Comparison of ENCODE assay signal across 1 cellular context in genomic region chr10:79070611-79071534, GRCh38.
A peak's percentile ranks its signal among the peaks of the same experiment; 100 is the strongest.
TF ChIP-seq lines count a peak whose summit lies in the region.

No MANE protein-coding gene starts in this region.

TF ChIP-seq in HEK293, 187 proteins besides CTCF, POLR2A, EP300 and RAD21 (continued from another document and continues in another):
- TF ChIP-seq, protein P1, sequence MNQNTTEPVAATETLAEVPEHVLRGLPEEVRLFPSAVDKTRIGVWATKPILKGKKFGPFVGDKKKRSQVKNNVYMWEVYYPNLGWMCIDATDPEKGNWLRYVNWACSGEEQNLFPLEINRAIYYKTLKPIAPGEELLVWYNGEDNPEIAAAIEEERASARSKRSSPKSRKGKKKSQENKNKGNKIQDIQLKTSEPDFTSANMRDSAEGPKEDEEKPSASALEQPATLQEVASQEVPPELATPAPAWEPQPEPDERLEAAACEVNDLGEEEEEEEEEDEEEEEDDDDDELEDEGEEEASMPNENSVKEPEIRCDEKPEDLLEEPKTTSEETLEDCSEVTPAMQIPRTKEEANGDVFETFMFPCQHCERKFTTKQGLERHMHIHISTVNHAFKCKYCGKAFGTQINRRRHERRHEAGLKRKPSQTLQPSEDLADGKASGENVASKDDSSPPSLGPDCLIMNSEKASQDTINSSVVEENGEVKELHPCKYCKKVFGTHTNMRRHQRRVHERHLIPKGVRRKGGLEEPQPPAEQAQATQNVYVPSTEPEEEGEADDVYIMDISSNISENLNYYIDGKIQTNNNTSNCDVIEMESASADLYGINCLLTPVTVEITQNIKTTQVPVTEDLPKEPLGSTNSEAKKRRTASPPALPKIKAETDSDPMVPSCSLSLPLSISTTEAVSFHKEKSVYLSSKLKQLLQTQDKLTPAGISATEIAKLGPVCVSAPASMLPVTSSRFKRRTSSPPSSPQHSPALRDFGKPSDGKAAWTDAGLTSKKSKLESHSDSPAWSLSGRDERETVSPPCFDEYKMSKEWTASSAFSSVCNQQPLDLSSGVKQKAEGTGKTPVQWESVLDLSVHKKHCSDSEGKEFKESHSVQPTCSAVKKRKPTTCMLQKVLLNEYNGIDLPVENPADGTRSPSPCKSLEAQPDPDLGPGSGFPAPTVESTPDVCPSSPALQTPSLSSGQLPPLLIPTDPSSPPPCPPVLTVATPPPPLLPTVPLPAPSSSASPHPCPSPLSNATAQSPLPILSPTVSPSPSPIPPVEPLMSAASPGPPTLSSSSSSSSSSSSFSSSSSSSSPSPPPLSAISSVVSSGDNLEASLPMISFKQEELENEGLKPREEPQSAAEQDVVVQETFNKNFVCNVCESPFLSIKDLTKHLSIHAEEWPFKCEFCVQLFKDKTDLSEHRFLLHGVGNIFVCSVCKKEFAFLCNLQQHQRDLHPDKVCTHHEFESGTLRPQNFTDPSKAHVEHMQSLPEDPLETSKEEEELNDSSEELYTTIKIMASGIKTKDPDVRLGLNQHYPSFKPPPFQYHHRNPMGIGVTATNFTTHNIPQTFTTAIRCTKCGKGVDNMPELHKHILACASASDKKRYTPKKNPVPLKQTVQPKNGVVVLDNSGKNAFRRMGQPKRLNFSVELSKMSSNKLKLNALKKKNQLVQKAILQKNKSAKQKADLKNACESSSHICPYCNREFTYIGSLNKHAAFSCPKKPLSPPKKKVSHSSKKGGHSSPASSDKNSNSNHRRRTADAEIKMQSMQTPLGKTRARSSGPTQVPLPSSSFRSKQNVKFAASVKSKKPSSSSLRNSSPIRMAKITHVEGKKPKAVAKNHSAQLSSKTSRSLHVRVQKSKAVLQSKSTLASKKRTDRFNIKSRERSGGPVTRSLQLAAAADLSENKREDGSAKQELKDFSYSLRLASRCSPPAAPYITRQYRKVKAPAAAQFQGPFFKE (tag by site-specific recombination; IDR thresholded peaks at IDR 0.05; ENCODE audit: borderline replicate concordance) = no peak
- TF ChIP-seq ZNF394 (tag by site-specific recombination; IDR thresholded peaks at IDR 0.05; ENCODE audit: borderline replicate concordance) (peak; percentile 34; the same call in 1 of the 2 replicates), ZNF140 (tag by site-specific recombination; IDR thresholded peaks at IDR 0.05) (no peak), ZNF24 (tag by site-specific recombination; IDR thresholded peaks at IDR 0.05) (no peak), KLF8 (tag by site-specific recombination; IDR thresholded peaks at IDR 0.05) (no peak), SP7 (tag by site-specific recombination; IDR thresholded peaks at IDR 0.05) (peak; percentile 56; the same call in 1 of the 2 replicates), YY2 (tag by site-specific recombination; IDR thresholded peaks at IDR 0.05) (no peak), KLF1 (tag by site-specific recombination; IDR thresholded peaks at IDR 0.05) (no peak; the same call in 1 of the 2 replicates), ZNF202 (tag by site-specific recombination; IDR thresholded peaks at IDR 0.05; ENCODE audit: borderline replicate concordance) (no peak), ZBTB10 (tag by site-specific recombination; IDR thresholded peaks at IDR 0.05) (no peak), ZNF366 (tag by site-specific recombination; conservative IDR thresholded peaks at IDR 0.05) (no peak), ZBTB17 (tag by site-specific recombination; IDR thresholded peaks at IDR 0.05) (0 out of 2 replicates have a peak, but pooled peaks have one; percentile 29), ZNF654 (tag by site-specific recombination; IDR thresholded peaks at IDR 0.05; ENCODE audit: low read depth) (no peak), ZNF510 (tag by site-specific recombination; IDR thresholded peaks at IDR 0.05; ENCODE audit: insufficient replicate concordance) (no peak), ZNF121 (tag by site-specific recombination; IDR thresholded peaks at IDR 0.05) (no peak), ZNF660 (tag by site-specific recombination; IDR thresholded peaks at IDR 0.05) (no peak), SETDB1 (IDR thresholded peaks at IDR 0.05; ENCODE audit: insufficient read length, low read length) (no peak), ZNF398 (tag by site-specific recombination; IDR thresholded peaks at IDR 0.05) (peak; percentile 89), ZNF658 (tag by site-specific recombination; IDR thresholded peaks at IDR 0.05) (no peak), ZEB2 (tag by site-specific recombination; IDR thresholded peaks at IDR 0.05) (peak; percentile 60; the same call in 1 of the 2 replicates), ZNF114 (tag by site-specific recombination; IDR thresholded peaks at IDR 0.05) (no peak), SALL2 (tag by site-specific recombination; IDR thresholded peaks at IDR 0.05; ENCODE audit: borderline replicate concordance) (no peak), ZNF175 (tag by site-specific recombination; IDR thresholded peaks at IDR 0.05) (no peak), MZF1 (tag by site-specific recombination; IDR thresholded peaks at IDR 0.05; ENCODE audit: borderline replicate concordance) (no peak), ZNF426 (tag by site-specific recombination; IDR thresholded peaks at IDR 0.05) (no peak), ZNF639 (tag by site-specific recombination; IDR thresholded peaks at IDR 0.05) (no peak), ZNF146 (tag by site-specific recombination; IDR thresholded peaks at IDR 0.05) (no peak), KLF9 (tag by site-specific recombination; IDR thresholded peaks at IDR 0.05; ENCODE audit: low read depth) (no peak), ZNF335 (tag by site-specific recombination; conservative IDR thresholded peaks at IDR 0.05) (peak; percentile 63), ZNF10 (tag by site-specific recombination; IDR thresholded peaks at IDR 0.05) (no peak), TRIM28 (IDR thresholded peaks at IDR 0.05; ENCODE audit: borderline replicate concordance, low read length) (no peak), ZNF157 (tag by site-specific recombination; IDR thresholded peaks at IDR 0.05) (no peak), REPIN1 (tag by site-specific recombination; IDR thresholded peaks at IDR 0.05; ENCODE audit: low read depth) (no peak), ZNF248 (tag by site-specific recombination; IDR thresholded peaks at IDR 0.05) (no peak), ZNF169 (tag by site-specific recombination; IDR thresholded peaks at IDR 0.05) (no peak), ZNF404 (tag by site-specific recombination; IDR thresholded peaks at IDR 0.05) (no peak), HIC1 (tag by site-specific recombination; IDR thresholded peaks at IDR 0.05) (peak; percentile 65; the same call in 1 of the 2 replicates), SP2 (tag by site-specific recombination; IDR thresholded peaks at IDR 0.05) (peak; percentile 55)
- TF ChIP-seq, protein P2, sequence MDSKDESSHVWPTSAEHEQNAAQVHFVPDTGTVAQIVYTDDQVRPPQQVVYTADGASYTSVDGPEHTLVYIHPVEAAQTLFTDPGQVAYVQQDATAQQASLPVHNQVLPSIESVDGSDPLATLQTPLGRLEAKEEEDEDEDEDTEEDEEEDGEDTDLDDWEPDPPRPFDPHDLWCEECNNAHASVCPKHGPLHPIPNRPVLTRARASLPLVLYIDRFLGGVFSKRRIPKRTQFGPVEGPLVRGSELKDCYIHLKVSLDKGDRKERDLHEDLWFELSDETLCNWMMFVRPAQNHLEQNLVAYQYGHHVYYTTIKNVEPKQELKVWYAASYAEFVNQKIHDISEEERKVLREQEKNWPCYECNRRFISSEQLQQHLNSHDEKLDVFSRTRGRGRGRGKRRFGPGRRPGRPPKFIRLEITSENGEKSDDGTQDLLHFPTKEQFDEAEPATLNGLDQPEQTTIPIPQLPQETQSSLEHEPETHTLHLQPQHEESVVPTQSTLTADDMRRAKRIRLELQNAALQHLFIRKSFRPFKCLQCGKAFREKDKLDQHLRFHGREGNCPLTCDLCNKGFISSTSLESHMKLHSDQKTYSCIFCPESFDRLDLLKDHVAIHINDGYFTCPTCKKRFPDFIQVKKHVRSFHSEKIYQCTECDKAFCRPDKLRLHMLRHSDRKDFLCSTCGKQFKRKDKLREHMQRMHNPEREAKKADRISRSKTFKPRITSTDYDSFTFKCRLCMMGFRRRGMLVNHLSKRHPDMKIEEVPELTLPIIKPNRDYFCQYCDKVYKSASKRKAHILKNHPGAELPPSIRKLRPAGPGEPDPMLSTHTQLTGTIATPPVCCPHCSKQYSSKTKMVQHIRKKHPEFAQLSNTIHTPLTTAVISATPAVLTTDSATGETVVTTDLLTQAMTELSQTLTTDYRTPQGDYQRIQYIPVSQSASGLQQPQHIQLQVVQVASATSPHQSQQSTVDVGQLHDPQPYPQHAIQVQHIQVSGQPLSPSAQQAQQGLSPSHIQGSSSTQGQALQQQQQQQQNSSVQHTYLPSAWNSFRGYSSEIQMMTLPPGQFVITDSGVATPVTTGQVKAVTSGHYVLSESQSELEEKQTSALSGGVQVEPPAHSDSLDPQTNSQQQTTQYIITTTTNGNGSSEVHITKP (tag by site-specific recombination; IDR thresholded peaks at IDR 0.05) = peak; percentile 58
- TF ChIP-seq, protein P3, sequence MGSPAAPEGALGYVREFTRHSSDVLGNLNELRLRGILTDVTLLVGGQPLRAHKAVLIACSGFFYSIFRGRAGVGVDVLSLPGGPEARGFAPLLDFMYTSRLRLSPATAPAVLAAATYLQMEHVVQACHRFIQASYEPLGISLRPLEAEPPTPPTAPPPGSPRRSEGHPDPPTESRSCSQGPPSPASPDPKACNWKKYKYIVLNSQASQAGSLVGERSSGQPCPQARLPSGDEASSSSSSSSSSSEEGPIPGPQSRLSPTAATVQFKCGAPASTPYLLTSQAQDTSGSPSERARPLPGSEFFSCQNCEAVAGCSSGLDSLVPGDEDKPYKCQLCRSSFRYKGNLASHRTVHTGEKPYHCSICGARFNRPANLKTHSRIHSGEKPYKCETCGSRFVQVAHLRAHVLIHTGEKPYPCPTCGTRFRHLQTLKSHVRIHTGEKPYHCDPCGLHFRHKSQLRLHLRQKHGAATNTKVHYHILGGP (tag by site-specific recombination; IDR thresholded peaks at IDR 0.05) = no peak
- TF ChIP-seq, protein P4, sequence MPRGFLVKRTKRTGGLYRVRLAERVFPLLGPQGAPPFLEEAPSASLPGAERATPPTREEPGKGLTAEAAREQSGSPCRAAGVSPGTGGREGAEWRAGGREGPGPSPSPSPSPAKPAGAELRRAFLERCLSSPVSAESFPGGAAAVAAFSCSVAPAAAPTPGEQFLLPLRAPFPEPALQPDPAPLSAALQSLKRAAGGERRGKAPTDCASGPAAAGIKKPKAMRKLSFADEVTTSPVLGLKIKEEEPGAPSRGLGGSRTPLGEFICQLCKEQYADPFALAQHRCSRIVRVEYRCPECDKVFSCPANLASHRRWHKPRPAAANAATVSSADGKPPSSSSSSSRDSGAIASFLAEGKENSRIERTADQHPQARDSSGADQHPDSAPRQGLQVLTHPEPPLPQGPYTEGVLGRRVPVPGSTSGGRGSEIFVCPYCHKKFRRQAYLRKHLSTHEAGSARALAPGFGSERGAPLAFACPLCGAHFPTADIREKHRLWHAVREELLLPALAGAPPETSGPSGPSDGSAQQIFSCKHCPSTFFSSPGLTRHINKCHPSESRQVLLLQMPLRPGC (tag by site-specific recombination; IDR thresholded peaks at IDR 0.05) = no peak
